22 cellular contexts compared by ENCODE assay signal in genomic region chr18:11162889-11163288, GRCh38.
"Had no signal": no experiment of that assay in that cellular context is flagged by ENCODE, and none has a peak within 500 bp of the region (broad histone marks: within the 10 kb centered on the region; RNA-seq: fewer than 3 reads in every experiment).

No MANE protein-coding gene starts in this region.

- DNase-seq: occipital lobe; ovary; psoas muscle; sigmoid colon; stimulated activated CD4-positive, alpha-beta T cell treated with anti-CD3 and anti-CD28 coated beads, Interleukin-2, amount 100 ng/mL, for 48 hours; stimulated activated CD4-positive, alpha-beta T cell treated with anti-CD3 and anti-CD28 coated beads, Interleukin-4, amount 100 ng/mL, for 24 hours; stimulated activated naive B cell treated with anti-CD40 and anti-IgM and Interleukin-4, amounts not matched to agents 10 μg/mL and 1 μg/mL and 100 μg/mL, for 72 hours; stimulated activated naive CD4-positive, alpha-beta T cell treated with Interleukin-2 at 50 U/mL for 16 hours; stomach; trophoblast cell had no signal

- H3K79me2 ChIP-seq: parathyroid adenoma had no signal

- H3K9me3 ChIP-seq: ovary, psoas muscle, right lobe of liver, sigmoid colon, stomach, thoracic aorta, thyroid gland, tibial nerve, upper lobe of left lung, vagina had no signal

- H3K9me3 Mint-ChIP-seq: nephron; neural progenitor cell; stimulated activated naive B cell treated with anti-CD40 and anti-IgM and Interleukin-4, amounts not matched to agents 10 μg/mL and 1 μg/mL and 100 μg/mL, for 72 hours; stimulated activated naive CD8-positive, alpha-beta T cell treated with anti-CD3 and anti-CD28 coated beads, Interleukin-15, Interleukin-2, amounts not matched to agents 100 ng/mL and 50 ng/mL, for 24 hours had no signal

- H3K4me3 ChIP-seq: neural progenitor cell, ovary, psoas muscle, right lobe of liver, sigmoid colon, stomach, thoracic aorta, thyroid gland, tibial nerve, upper lobe of left lung, vagina had no signal

- H3K36me3 ChIP-seq: neural progenitor cell, ovary, right lobe of liver, sigmoid colon, stomach, thoracic aorta, thyroid gland, tibial nerve, upper lobe of left lung, vagina had no signal

- H3K9ac ChIP-seq: neural progenitor cell, parathyroid adenoma had no signal

- H3K27me3 ChIP-seq: ovary, right lobe of liver, sigmoid colon, thyroid gland, tibial nerve, vagina had no signal

- H3K4me1 ChIP-seq: parathyroid adenoma, psoas muscle, right lobe of liver, sigmoid colon, upper lobe of left lung, vagina had no signal

- H3K36me3 Mint-ChIP-seq: neural progenitor cell; stimulated activated effector memory CD8-positive, alpha-beta T cell treated with anti-CD3 and anti-CD28 coated beads, Interleukin-12 subunit alpha, Interleukin-12 subunit beta, amount 100 ng/mL, for 72 hours; stimulated activated naive B cell treated with anti-CD40 and anti-IgM and Interleukin-4, amounts not matched to agents 10 μg/mL and 1 μg/mL and 100 μg/mL, for 72 hours had no signal

- H3K4me1 Mint-ChIP-seq: neural progenitor cell; stimulated activated effector memory CD8-positive, alpha-beta T cell treated with anti-CD3 and anti-CD28 coated beads, Interleukin-12 subunit alpha, Interleukin-12 subunit beta, amount 100 ng/mL, for 72 hours had no signal

- H2AFZ ChIP-seq: neural progenitor cell had no signal

- H3K27ac Mint-ChIP-seq: nephron; neural progenitor cell; progenitor cell of endocrine pancreas; stimulated activated effector memory CD8-positive, alpha-beta T cell treated with anti-CD3 and anti-CD28 coated beads, Interleukin-12 subunit alpha, Interleukin-12 subunit beta, amount 100 ng/mL, for 72 hours; stimulated activated naive B cell treated with anti-CD40 and anti-IgM and Interleukin-4, amounts not matched to agents 10 μg/mL and 1 μg/mL and 100 μg/mL, for 72 hours; stimulated activated naive CD8-positive, alpha-beta T cell treated with anti-CD3 and anti-CD28 coated beads, Interleukin-15, Interleukin-2, amounts not matched to agents 100 ng/mL and 50 ng/mL, for 24 hours had no signal

- H3K4me3 Mint-ChIP-seq: nephron; neural progenitor cell; stimulated activated effector memory CD8-positive, alpha-beta T cell treated with anti-CD3 and anti-CD28 coated beads, Interleukin-12 subunit alpha, Interleukin-12 subunit beta, amount 100 ng/mL, for 72 hours; stimulated activated naive B cell treated with anti-CD40 and anti-IgM and Interleukin-4, amounts not matched to agents 10 μg/mL and 1 μg/mL and 100 μg/mL, for 72 hours; stimulated activated naive CD8-positive, alpha-beta T cell treated with anti-CD3 and anti-CD28 coated beads, Interleukin-15, Interleukin-2, amounts not matched to agents 100 ng/mL and 50 ng/mL, for 24 hours had no signal

- ATAC-seq: stimulated activated effector memory CD8-positive, alpha-beta T cell treated with anti-CD3 and anti-CD28 coated beads, Interleukin-12 subunit alpha, Interleukin-12 subunit beta, amount 100 ng/mL, for 72 hours had no signal

- H3K27ac ChIP-seq: neural progenitor cell, ovary, parathyroid adenoma, psoas muscle, right lobe of liver, sigmoid colon, stomach, thoracic aorta, thyroid gland, tibial nerve, upper lobe of left lung, vagina had no signal
